ENCODE assay signal across 2 cellular contexts in genomic region chr13:76685938-76686337, GRCh38.
TF ChIP-seq lines count a peak whose summit lies in the region.

No MANE protein-coding gene starts in this region.

TF ChIP-seq in GM23338, 12 proteins besides CTCF, POLR2A, EP300 and RAD21:
- TF ChIP-seq ZNF331 (CRISPR knock-in tag; IDR thresholded peaks at IDR 0.05; ENCODE audit: low read depth) (no peak), NANOG (IDR thresholded peaks at IDR 0.05; ENCODE audit: borderline replicate concordance) (no peak), POLR2AphosphoS5 (IDR thresholded peaks at IDR 0.05; ENCODE audit: low read depth) (no peak), JUNB (IDR thresholded peaks at IDR 0.05; ENCODE audit: unreplicated experiment) (no peak), STAT1 (IDR thresholded peaks at IDR 0.05; ENCODE audit: unreplicated experiment) (no peak), EZH2 (IDR thresholded peaks at IDR 0.05; ENCODE audit: low read depth, unreplicated experiment) (no peak), CREB1 (CRISPR knock-in tag; IDR thresholded peaks at IDR 0.05; ENCODE audit: low read depth) (no peak), EZH2phosphoT487 (IDR thresholded peaks at IDR 0.05; ENCODE audit: unreplicated experiment) (no peak), ETS1 (IDR thresholded peaks at IDR 0.05) (no peak), REST (IDR thresholded peaks at IDR 0.05; ENCODE audit: unreplicated experiment) (no peak), ZNF462 (CRISPR knock-in tag; IDR thresholded peaks at IDR 0.05) (no peak), ZNF114 (CRISPR knock-in tag; IDR thresholded peaks at IDR 0.05) (no peak)

TF ChIP-seq in H1, 55 proteins besides CTCF, POLR2A, EP300 and RAD21:
- TF ChIP-seq BCL11A (IDR thresholded peaks at IDR 0.05; ENCODE audit: low read depth in 2 of 2, low read length in 2 of 2) (no peak), MAX (IDR thresholded peaks at IDR 0.05) (no peak), TEAD4 (IDR thresholded peaks at IDR 0.05; ENCODE audit: low read depth, low read length) (0 out of 2 replicates have a peak, but pooled peaks have one; percentile 29), PHF8 (conservative IDR thresholded peaks at IDR 0.05; ENCODE audit: low read depth, low read length) (no peak)
TF ChIP-seq in H1: peak in this region for 1.
